25 cellular contexts compared by ENCODE assay signal in genomic region chr1:117143856-117144255, GRCh38. TPM values are rescaled to one million over a fixed set of nuclear protein-coding genes. Genes with fewer than 3 reads are reported as not detected.
A peak's percentile ranks its signal among the peaks of the same experiment; 100 is the strongest.
DNase-seq lines count a peak whose midpoint lies in the region; ATAC-seq, FAIRE-seq and TF ChIP-seq lines count a peak whose summit lies in the region.
"Had no signal": no experiment of that assay in that cellular context is flagged by ENCODE, and none has a peak within 500 bp of the region (broad histone marks: within the 10 kb centered on the region; RNA-seq: fewer than 3 reads in every experiment).

No MANE protein-coding gene starts in this region.

- no peaks in the 10 kb centered on the region for H3F3A ChIP-seq in neural progenitor cell (ENCODE audit: low read depth)

- H2AFZ ChIP-seq in GM12878 (ENCODE audit: control insufficient read depth, low read depth, low read length) = no peak overlapping the region
- H2AFZ ChIP-seq in neural progenitor cell (replicated peaks) = no peak overlapping the region

- H3K36me3 ChIP-seq in GM12878 (ENCODE audit: control insufficient read depth in 2 of 2, insufficient read depth in 2 of 2, low read length in 1 of 2) (no peaks in the 10 kb centered on the region), neural progenitor cell (no peaks in the 10 kb centered on the region)
- H3K36me3 ChIP-seq: BLaER1 treated with 17β-estradiol and CSF1 and Interleukin-3, amounts not matched to agents 10 nM and 100 nM had no signal

- TF ChIP-seq EP300 in GM12878 (IDR thresholded peaks at IDR 0.05; ENCODE audit: borderline replicate concordance in 1 of 2, control insufficient read depth in 1 of 2, low read depth in 2 of 2, low read length in 2 of 2) = no peak

- intact Hi-C loops in right cardiac atrium (cut with DNase I) (no loop called here), left ventricle myocardium superior (cut with micrococcal nuclease) (no loop called here), GM12878 (cut with micrococcal nuclease; ENCODE audit: unreplicated experiment) (no loop called here)

- no peaks in the 10 kb centered on the region for H3K79me2 ChIP-seq in GM12878 (ENCODE audit: control insufficient read depth, insufficient read depth, low read length)
- H3K79me2 ChIP-seq in neural progenitor cell (ENCODE audit: low read depth) = no peaks in the 10 kb centered on the region

- POLR2A ChIA-PET in GM12878 (lab: Charles Lee) = no interaction called here

- TF ChIP-seq POLR2A in GM12878 (IDR thresholded peaks at IDR 0.05; ENCODE audit: low read depth, low read length) = no peak

- peaks cover 30% of the 10 kb centered on the region for H3K4me1 Mint-ChIP-seq in neural progenitor cell

- CTCF ChIA-PET in GM12878 (lab: Yijun Ruan, JAX) = interaction anchor here (1.9 kb wide), 1 partner anchor 15 kb away, joined by 5 read pairs; no protein-coding TSS in a partner anchor

- H3K9ac ChIP-seq in GM12878 (ENCODE audit: control insufficient read depth, insufficient read depth, low read length) = no peak overlapping the region
- H3K9ac ChIP-seq in neural progenitor cell = no peak overlapping the region
- H3K9ac ChIP-seq: BLaER1 treated with 17β-estradiol and CSF1 and Interleukin-3, amounts not matched to agents 10 nM and 100 nM had no signal

- WGBS in right cardiac atrium = 57% methylated on average over 3 of the region's 3 CpGs
- WGBS in GM12878 (ENCODE audit: insufficient coverage, insufficient replicate concordance, low lambda C conversion rate, missing lambda C conversion rate) = 2% methylated on average over 3 of the region's 3 CpGs

- DNase-seq in right cardiac atrium (no peak), left ventricle myocardium superior (no peak), NCI-H446 treated with DMSO at 0.1 percent for 48 hours (lab: John Stamatoyannopoulos, UW) (peak; percentile 80), GM12878 (ENCODE audit: low read depth, low spot score) (no peak), activated T-cell treated with anti-CD3 and anti-CD28 coated beads for 4 hours (no peak), neural progenitor cell (ENCODE audit: low spot score) (no peak)
- DNase-seq: CD4-positive, alpha-beta T cell; Karpas-422; NCI-H1092 treated with DMSO at 0.1 percent for 48 hours; NCI-H1436; NCI-H187; NCI-H2171 treated with DMSO at 0.1 percent for 48 hours; NCI-H345; NCI-H524 treated with DMSO at 0.1 percent for 48 hours; NCI-H774; SHP77 treated with DMSO at 0.1 percent for 48 hours had no signal

- FAIRE-seq in GM12878 (lab: Jason Lieb, UNC) = peak; percentile 27
- FAIRE-seq: A204.1, D721Med, GM19239, H54 had no signal

- no peaks in the 10 kb centered on the region for H3K9me3 Mint-ChIP-seq in neural progenitor cell
- H3K9me3 Mint-ChIP-seq: CD4-positive, alpha-beta T cell had no signal

- RAD21 ChIA-PET in GM12878 (lab: Charles Lee; ENCODE audit: unreplicated experiment) = no interaction called here

- H3K27ac ChIP-seq in right cardiac atrium (ENCODE audit: low read length) (no peak overlapping the region), GM12878 (ENCODE audit: control insufficient read depth, insufficient read depth) (no peak overlapping the region), neural progenitor cell (no peak overlapping the region)
- H3K27ac ChIP-seq: BLaER1 treated with 17β-estradiol and CSF1 and Interleukin-3, amounts not matched to agents 10 nM and 100 nM; RWPE1; SK-N-MC had no signal

- no peaks in the 10 kb centered on the region for H3K36me3 Mint-ChIP-seq in neural progenitor cell

- no peak overlapping the region for H3K4me3 Mint-ChIP-seq in neural progenitor cell
- H3K4me3 Mint-ChIP-seq: CD4-positive, alpha-beta T cell had no signal

- H3K27ac Mint-ChIP-seq in neural progenitor cell = no peak overlapping the region
- H3K27ac Mint-ChIP-seq: CD4-positive, alpha-beta T cell had no signal

- no peaks in the 10 kb centered on the region for H3K9me3 ChIP-seq in right cardiac atrium (ENCODE audit: control insufficient read depth, low read length)
- H3K9me3 ChIP-seq in GM12878 (replicated peaks; ENCODE audit: control insufficient read depth, insufficient read depth, low read length) = no peaks in the 10 kb centered on the region
- no peaks in the 10 kb centered on the region for H3K9me3 ChIP-seq in neural progenitor cell (ENCODE audit: low read depth)
- H3K9me3 ChIP-seq: BLaER1 treated with 17β-estradiol and CSF1 and Interleukin-3, amounts not matched to agents 10 nM and 100 nM had no signal

- no peak for TF ChIP-seq RAD21 in GM12878 (IDR thresholded peaks at IDR 0.05; ENCODE audit: insufficient read depth, low read depth, low read length)

- H3K4me2 ChIP-seq in GM12878 (ENCODE audit: control insufficient read depth, insufficient read depth) (no peak overlapping the region), neural progenitor cell (no peak overlapping the region)
- H3K4me2 ChIP-seq: BLaER1 treated with 17β-estradiol and CSF1 and Interleukin-3, amounts not matched to agents 10 nM and 100 nM had no signal

- no TSS peak for BruUV-seq in GM12878 (replicated peaks; lab: Mats Ljungman, UMichigan)

- in situ Hi-C loops in GM12878 (cut with MboI) = no loop called here

- TF ChIP-seq CTCF in GM12878 (IDR thresholded peaks at IDR 0.05 in 2 of 3, conservative IDR thresholded peaks at IDR 0.05 in 1 of 3; ENCODE audit: control insufficient read depth in 2 of 3, extremely low read depth in 1 of 3, insufficient read depth in 1 of 3, low read depth in 3 of 3, low read length in 3 of 3) (no peak), neural progenitor cell (IDR thresholded peaks at IDR 0.05) (no peak)

- H3K27me3 ChIP-seq in right cardiac atrium (ENCODE audit: control insufficient read depth, insufficient read depth) (no peaks in the 10 kb centered on the region), GM12878 (replicated peaks in 1 of 2; ENCODE audit: control insufficient read depth in 2 of 2, insufficient read depth in 2 of 2, low read length in 1 of 2) (peaks cover 0 to 3% of the 10 kb centered on the region in 2 experiments; a peak in 1 of 4 replicates), neural progenitor cell (no peaks in the 10 kb centered on the region)
- H3K27me3 ChIP-seq: BLaER1 treated with 17β-estradiol and CSF1 and Interleukin-3, amounts not matched to agents 10 nM and 100 nM had no signal

- H3K27me3 Mint-ChIP-seq in neural progenitor cell (ENCODE audit: insufficient read depth, low read depth) = no peaks in the 10 kb centered on the region

- H3K4me1 ChIP-seq in right cardiac atrium (ENCODE audit: control insufficient read depth, insufficient read depth, low read length) (peaks cover 2% of the 10 kb centered on the region), GM12878 (ENCODE audit: control insufficient read depth, insufficient read depth, low read length) (no peaks in the 10 kb centered on the region), neural progenitor cell (no peaks in the 10 kb centered on the region)
- H3K4me1 ChIP-seq: BLaER1 treated with 17β-estradiol and CSF1 and Interleukin-3, amounts not matched to agents 10 nM and 100 nM had no signal

- SMC1A ChIA-PET in GM12878 (lab: Charles Lee; ENCODE audit: uncharacterized antibody, unreplicated experiment) = interaction anchor here (0.9 kb wide), 1 partner anchor 12 kb away, joined by 3 read pairs; no protein-coding TSS in a partner anchor

- H3K4me3 ChIP-seq in right cardiac atrium (ENCODE audit: low read length) = no peak overlapping the region
- H3K4me3 ChIP-seq in GM12878 = no peak overlapping the region
- no peak overlapping the region for H3K4me3 ChIP-seq in neural progenitor cell
- H3K4me3 ChIP-seq: BLaER1 treated with 17β-estradiol and CSF1 and Interleukin-3, amounts not matched to agents 10 nM and 100 nM; SK-N-MC had no signal

- ATAC-seq in right cardiac atrium (peak; percentile 27 to 39), left ventricle myocardium superior (no peak), GM12878 (no peak), HG03095 (IDR thresholded peaks at IDR 0.05; ENCODE audit: unreplicated experiment) (no peak), GM18867 (IDR thresholded peaks at IDR 0.05; ENCODE audit: unreplicated experiment) (no peak)

- H4K20me1 ChIP-seq in GM12878 (ENCODE audit: control insufficient read depth, insufficient read depth) (no peaks in the 10 kb centered on the region), neural progenitor cell (ENCODE audit: low read depth) (no peaks in the 10 kb centered on the region)
- H4K20me1 ChIP-seq: BLaER1 treated with 17β-estradiol and CSF1 and Interleukin-3, amounts not matched to agents 10 nM and 100 nM had no signal

TF ChIP-seq in GM12878, 131 proteins besides CTCF, POLR2A, EP300 and RAD21:
- TF ChIP-seq EED (IDR thresholded peaks at IDR 0.05; ENCODE audit: low read depth) (no peak), ZNF622 (IDR thresholded peaks at IDR 0.05) (no peak)

RNA-seq across cellular contexts. Expression of gene TRIM45, which starts 22.3 kb away (rescaled TPM):
- total RNA-seq in right cardiac atrium = 10 to 100 TPM in 3 of 4 donors, 1 to 10 TPM in 1; 8.9 to 21.9 (median 18.6) TPM
- polyA plus RNA-seq in right cardiac atrium = 11.5 TPM
- total RNA-seq in left ventricle myocardium superior = 15.3 TPM
- 0.47 and 0.58 TPM in 2 replicates for total RNA-seq in GM12878 (2013; cell fraction: nucleolus; rRNA removed)
- 0.40 and 0.54 TPM in 2 replicates for total RNA-seq in GM12878 (2014; rRNA removed)
- total RNA-seq in GM12878 (2014; rRNA removed; fragmentation: Illumina TruSeq; extraction: Trizol) = 0.23 and 0.31 TPM in 2 replicates
- 0.44 and 0.48 TPM in 2 replicates for total RNA-seq in GM12878 (2021)
- 0.92 TPM for polyA plus RNA-seq in GM12878 (2011; ENCODE audit: low read depth)
- 0.30 and 0.48 TPM in 2 replicates for polyA plus RNA-seq in GM12878 (2011; rRNA removed)
- polyA plus RNA-seq in GM12878 (2011; cell fraction: cytosol; rRNA removed) = 0.54 and 0.64 TPM in 2 replicates
- 0.78 and 1.1 TPM in 2 replicates for polyA plus RNA-seq in GM12878 (2011; cell fraction: nucleus; rRNA removed)
- polyA plus RNA-seq in GM12878 (2012) = 0.87 and 0.88 TPM in 2 replicates
- polyA plus RNA-seq in GM12878 (2014; fragmentation: Illumina TruSeq; extraction: Trizol) = 0.54 and 0.56 TPM in 2 replicates
- polyA plus RNA-seq in GM12878 (2014; fragmentation: Nextera tagmentation; extraction: Ambion mirVana) = under 1 TPM; 0.42 TPM
- polyA plus RNA-seq in GM12878 (2014; rRNA removed) = 0.43 and 0.56 TPM in 2 replicates
- under 1 TPM; 0.60 to 0.86 TPM for polyA plus RNA-seq in GM12878 (2016; fragmentation: Nextera tagmentation; extraction: Ambion mirVana)
- polyA minus RNA-seq in GM12878 (2011; rRNA and poly(A)+ RNA removed) = 0.15 TPM in 2 replicates
- not detected in 2 replicates for polyA minus RNA-seq in GM12878 (2011; cell fraction: cytosol; rRNA and poly(A)+ RNA removed)
- polyA minus RNA-seq in GM12878 (2011; cell fraction: nucleus; rRNA and poly(A)+ RNA removed) = 0.12 and 0.57 TPM in 2 replicates
- total RNA-seq in neural progenitor cell (ENCODE audit: low replicate concordance) = 15.7 and 19.0 TPM in 2 replicates

Comparison
In these comparisons a context has a peak if more than half of its experiments do, and no peak if none do; other contexts are left out.
1. ATAC-seq: peak in right cardiac atrium (2 of 2); none in left ventricle myocardium superior (single experiment), GM12878 (single experiment), HG03095 (single experiment) and GM18867 (single experiment).
2. RNA of gene TRIM45, which starts 22.3 kb away (total RNA-seq): 8.9 to 21.9 TPM in right cardiac atrium, 15.7 to 19.0 TPM in neural progenitor cell and 15.3 TPM in left ventricle myocardium superior (single experiment); 0.23 to 0.58 TPM in GM12878; every median in the first group is over 4 times any median in the second.